12 cellular contexts compared by ENCODE assay signal in the genomic region with DNA sequence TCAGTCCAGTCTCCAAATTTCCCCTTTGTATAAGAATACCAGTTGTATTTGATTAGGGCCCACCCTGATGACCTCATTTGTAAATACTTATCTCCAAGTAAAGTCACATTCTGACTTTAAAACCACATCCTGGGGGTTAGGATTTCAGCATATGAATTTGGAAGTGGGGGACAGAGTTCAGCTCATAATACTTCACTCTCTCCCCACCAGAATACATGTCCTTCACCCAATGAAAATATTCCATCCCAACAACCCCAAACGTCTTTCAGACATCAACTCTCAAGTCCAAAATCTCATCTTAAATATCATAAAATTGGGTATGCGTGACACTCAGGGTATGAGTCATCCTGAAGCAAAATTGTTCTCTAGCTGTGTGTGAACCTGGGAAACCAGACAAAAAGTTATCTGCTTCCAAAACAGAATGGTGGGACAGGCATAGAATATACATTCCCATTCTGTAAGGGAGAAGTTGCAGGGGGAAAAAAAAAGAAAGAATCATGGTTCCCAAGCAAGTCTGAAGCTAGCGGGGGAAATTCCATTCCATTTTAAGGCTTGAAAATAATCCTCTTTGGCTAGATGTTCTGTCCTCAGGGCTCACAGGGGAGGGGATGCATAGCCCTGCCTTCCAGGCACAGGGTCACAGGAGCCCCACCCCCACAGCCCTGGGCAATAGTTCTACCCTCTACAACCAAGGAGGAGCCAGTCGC.
DNase-seq lines count a peak whose midpoint lies in the region; ATAC-seq and TF ChIP-seq lines count a peak whose summit lies in the region.
"Had no signal": no experiment of that assay in that cellular context is flagged by ENCODE, and none has a peak within 500 bp of the region (broad histone marks: within the 10 kb centered on the region; RNA-seq: fewer than 3 reads in every experiment).

No MANE protein-coding gene starts in this region.

- intact Hi-C loops in IMR-90 (cut with micrococcal nuclease) (no loop called here), lower leg skin (cut with DNase I; ENCODE audit: low total_unique reads) (loop anchor here (10.0 kb wide), 1 partner anchor 642 kb away; no protein-coding TSS in a partner anchor), left colon (cut with DNase I, micrococcal nuclease) (no loop called here)

- POLR2A ChIA-PET in IMR-90 (lab: Charles Lee; ENCODE audit: unreplicated experiment), result interaction anchor here (0.6 kb wide), 1 partner anchor 8 kb away, joined by 4 read pairs; no protein-coding TSS in a partner anchor

- H3K9me1 ChIP-seq in IMR-90 (ENCODE audit: insufficient read depth, low read length), result no peaks in the 10 kb centered on the region; the same call in 1 of the 2 replicates

- no peak overlapping the region for H3K4me2 ChIP-seq in IMR-90 (ENCODE audit: low read depth, low read length)

- H2BK15ac ChIP-seq in IMR-90 (ENCODE audit: low read depth, low read length), result peak overlapping the region; percentile 31; the same call in 1 of the 3 replicates

- no peak overlapping the region for H3K27ac ChIP-seq in IMR-90 (ENCODE audit: insufficient read depth, low read length)

- no peaks in the 10 kb centered on the region for H3K9me3 ChIP-seq in IMR-90 (ENCODE audit: control insufficient read depth, insufficient read depth, low read length)

- peak; percentile 19 for DNase-seq in AG08395 (ENCODE audit: low spot score)
- peak; percentile 69 for DNase-seq in IMR-90
- DNase-seq in astrocyte of the spinal cord (ENCODE audit: low read depth, low spot score), result peak; percentile 72
- DNase-seq in glomerular visceral epithelial cell (ENCODE audit: extremely low spot score), result peak; percentile 50
- DNase-seq in lower leg skin (ENCODE audit: low spot score in 2 of 2), result no peak
- no peak for DNase-seq in left colon
- DNase-seq in HUDEP-2 (lab: John Stamatoyannopoulos, UW; ENCODE audit: unreplicated experiment in 76 of 76), result no peak
- no peak for DNase-seq in putamen (ENCODE audit: low spot score)
- DNase-seq: activated gamma-delta T cell treated with Interleukin-2 at 50 U/mL for 16 hours; central memory CD4-positive, alpha-beta T cell; NCI-H2029; SIG-M5 had no signal

- TF ChIP-seq POLR2A in IMR-90 (IDR thresholded peaks at IDR 0.05; ENCODE audit: low read depth, low read length), result no peak
- no peak for TF ChIP-seq POLR2A in lower leg skin (IDR thresholded peaks at IDR 0.05)

- peak overlapping the region; percentile 52; the same call in 1 of the 2 replicates for H2BK20ac ChIP-seq in IMR-90 (ENCODE audit: low read depth, low read length)

- H3K4ac ChIP-seq in IMR-90 (ENCODE audit: low read depth, low read length), result peak overlapping the region; percentile 67; the same call in 1 of the 2 replicates

- no peaks in the 10 kb centered on the region for H3K27me3 ChIP-seq in IMR-90 (ENCODE audit: control insufficient read depth, insufficient read depth, low read length)

- H3K79me1 ChIP-seq in IMR-90 (ENCODE audit: low read depth in 1 of 2, low read length in 2 of 2), result no peaks in the 10 kb centered on the region

- H2AFZ ChIP-seq in IMR-90 (replicated peaks; ENCODE audit: low read length, poor library complexity), result peak overlapping the region; percentile 56

- no peak overlapping the region; a peak in 1 of 4 replicates for H4K8ac ChIP-seq in IMR-90 (ENCODE audit: low read depth in 2 of 2, low read length in 2 of 2)

- H4K91ac ChIP-seq in IMR-90 (ENCODE audit: insufficient read depth, low read depth, low read length), result 0 out of 2 replicates have a peak overlapping the region, but pooled peaks have one; percentile 3

- no peaks in the 10 kb centered on the region for H4K20me1 ChIP-seq in IMR-90 (ENCODE audit: insufficient read depth, low read length)

- 100% methylated on average over 1 of the region's 4 CpGs; no CpG with 5 or more reads in 1 of the 2 experiments for WGBS in IMR-90 (ENCODE audit: extremely low coverage in 2 of 2, insufficient read length in 1 of 2), 2 experiments
- WGBS in lower leg skin, 2 donors, result 51 to 67% methylated on average over 4 of the region's 4 CpGs

- in situ Hi-C loops in IMR-90 (cut with MboI; ENCODE audit: low sequenced_read_pairs) (no loop called here), astrocyte of the spinal cord (cut with HindIII; ENCODE audit: low sequenced_read_pairs) (no loop called here)

- H3K56ac ChIP-seq in IMR-90 (ENCODE audit: extremely low read depth, insufficient read depth, low read length), result no peak overlapping the region

- BruUV-seq in IMR-90 (replicated peaks; lab: Mats Ljungman, UMichigan), result no TSS peak

- H3K4me1 ChIP-seq in IMR-90 (ENCODE audit: control insufficient read depth, insufficient read depth, low read length), result peaks cover 4% of the 10 kb centered on the region; the same call in 1 of the 2 replicates

- dilution Hi-C loops in IMR-90 (cut with HindIII; ENCODE audit: low sequenced_read_pairs, unreplicated experiment), result no loop called here

- H3K14ac ChIP-seq in IMR-90 (replicated peaks; ENCODE audit: low read depth, low read length), result peak overlapping the region; percentile 63; the same call in 1 of the 2 replicates

- no peak for TF ChIP-seq RAD21 in IMR-90 (IDR thresholded peaks at IDR 0.05; ENCODE audit: low read length)

- H2AK9ac ChIP-seq in IMR-90 (replicated peaks; ENCODE audit: low read depth, low read length, poor library complexity), result no peak overlapping the region

- no peak overlapping the region for H3K18ac ChIP-seq in IMR-90 (ENCODE audit: low read depth, low read length)

- H4K5ac ChIP-seq in IMR-90 (ENCODE audit: low read depth, low read length), result no peak overlapping the region

- no peak overlapping the region for H3K23ac ChIP-seq in IMR-90 (ENCODE audit: low read depth, low read length)

- ATAC-seq in IMR-90 (ENCODE audit: low read depth) (peak; percentile 35; the same call in 1 of the 2 replicates), left colon (no peak)

- peak overlapping the region; percentile 68 for H2BK120ac ChIP-seq in IMR-90 (ENCODE audit: low read depth, low read length)

- H2BK5ac ChIP-seq in IMR-90 (ENCODE audit: low read depth, low read length, poor library complexity, severe bottlenecking), result peak overlapping the region; percentile 35

- CTCF ChIA-PET in IMR-90 (lab: Yijun Ruan, JAX), result interaction anchor here (0.6 kb wide), 2 partner anchors 217 to 685 kb away, joined by 3 to 4 read pairs; no protein-coding TSS in a partner anchor

- H3K4me3 ChIP-seq in IMR-90 (ENCODE audit: insufficient read depth, low read depth, low read length) (no peak overlapping the region), astrocyte of the spinal cord (ENCODE audit: low read depth, low read length) (no peak overlapping the region), lower leg skin (ENCODE audit: low read depth, poor library complexity, severe bottlenecking) (no peak overlapping the region)

- H2AK5ac ChIP-seq in IMR-90 (ENCODE audit: low read depth, low read length), result no peak overlapping the region

- no peaks in the 10 kb centered on the region for H3K36me3 ChIP-seq in IMR-90 (ENCODE audit: control insufficient read depth, insufficient read depth, low read length)

- H3K9ac ChIP-seq in IMR-90 (ENCODE audit: low read depth, low read length), result no peak overlapping the region

- TF ChIP-seq CTCF in IMR-90 (conservative IDR thresholded peaks at IDR 0.05; ENCODE audit: low read depth, low read length), result no peak
- no peak for TF ChIP-seq CTCF in astrocyte of the spinal cord (IDR thresholded peaks at IDR 0.05; ENCODE audit: low read depth, low read length)
- no peak for TF ChIP-seq CTCF in lower leg skin (IDR thresholded peaks at IDR 0.05)

TF ChIP-seq in IMR-90, 13 proteins besides CTCF, POLR2A, EP300 and RAD21:
- TF ChIP-seq FOS (IDR thresholded peaks at IDR 0.05; ENCODE audit: low read depth, low read length) (no peak), ELK1 (IDR thresholded peaks at IDR 0.05; ENCODE audit: borderline replicate concordance, low read depth, low read length) (no peak), SMC3 (IDR thresholded peaks at IDR 0.05; ENCODE audit: low read depth, low read length) (no peak), CEBPB (IDR thresholded peaks at IDR 0.05; ENCODE audit: low read depth, low read length) (no peak), CHD1 (IDR thresholded peaks at IDR 0.05; ENCODE audit: low read depth, low read length) (no peak)

Comparison
In these comparisons a context has a peak if more than half of its experiments do, and no peak if none do; other contexts are left out.
1. DNase-seq: peak in AG08395 (single experiment), IMR-90 (single experiment), astrocyte of the spinal cord (single experiment) and glomerular visceral epithelial cell (single experiment); none in lower leg skin (0 of 2), left colon (0 of 2), HUDEP-2 (0 of 76) and putamen (single experiment).